ENCODE assay signal across 8 cellular contexts in the genomic region with DNA sequence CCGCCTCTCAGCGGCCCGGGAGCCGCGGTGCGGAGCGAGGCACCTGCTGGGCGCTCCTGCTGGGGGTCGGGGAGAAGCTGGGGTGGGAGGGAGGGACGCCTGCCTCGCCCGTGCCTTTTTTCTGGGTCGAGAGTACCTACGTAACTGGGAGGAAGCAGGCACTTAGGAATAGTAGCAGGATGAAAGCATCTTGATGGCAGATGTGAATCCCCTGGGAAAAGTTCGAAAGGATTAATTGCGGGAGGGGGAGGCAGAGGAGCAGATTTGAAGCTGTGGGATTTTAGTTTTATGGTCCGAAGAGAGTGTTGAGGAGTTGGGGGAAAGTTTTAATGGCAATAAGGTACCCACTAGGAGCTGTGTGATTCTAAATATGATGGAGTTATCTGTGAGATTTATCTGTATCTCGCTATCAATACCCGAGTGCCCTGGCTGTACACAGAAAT. TPM values are rescaled to one million over a fixed set of nuclear protein-coding genes. Genes with fewer than 3 reads are reported as not detected.
DNase-seq lines count a peak whose midpoint lies in the region; ATAC-seq and TF ChIP-seq lines count a peak whose summit lies in the region.

No MANE protein-coding gene starts in this region.

- H3K36me3 ChIP-seq in MM.1S (replicated peaks; ENCODE audit: insufficient read depth, low read length), result no peaks in the 10 kb centered on the region
- H3K36me3 ChIP-seq in mesodermal cell (ENCODE audit: control insufficient read depth, insufficient read depth, low read length), result no peaks in the 10 kb centered on the region

- 0 to 4% methylated on average over 5 to 11 of the region's 19 CpGs for WGBS in mesodermal cell (ENCODE audit: insufficient coverage in 2 of 2), 2 experiments

- H3K9me3 ChIP-seq in MM.1S (replicated peaks; ENCODE audit: insufficient read depth, low read length), result no peaks in the 10 kb centered on the region
- no peaks in the 10 kb centered on the region for H3K9me3 ChIP-seq in mesodermal cell (ENCODE audit: control insufficient read depth, low read length)

- H3K4me1 ChIP-seq in MM.1S (ENCODE audit: low read length), result peaks cover 9% of the 10 kb centered on the region
- H3K4me1 ChIP-seq in mesodermal cell (ENCODE audit: control insufficient read depth, insufficient read depth, low read length, poor library complexity, severe bottlenecking), result peaks cover 14% of the 10 kb centered on the region

- no peak overlapping the region for H3K27ac ChIP-seq in MM.1S (ENCODE audit: low read length)
- H3K27ac ChIP-seq in mesodermal cell (ENCODE audit: low read depth, low read length, severe bottlenecking), result peak overlapping the region; percentile 74

- H3K9me2 ChIP-seq in MM.1S (replicated peaks; ENCODE audit: insufficient read depth, low read length), result no peaks in the 10 kb centered on the region

- in situ Hi-C loops in astrocyte of the cerebellum (cut with HindIII; ENCODE audit: low sequenced_read_pairs), result no loop called here

- no peak for TF ChIP-seq CTCF in MM.1S (IDR thresholded peaks at IDR 0.05; ENCODE audit: low read length)
- TF ChIP-seq CTCF in astrocyte of the cerebellum (IDR thresholded peaks at IDR 0.05; ENCODE audit: low read depth, low read length, missing control alignments), result no peak

- H3K9ac ChIP-seq in MM.1S (ENCODE audit: low read length), result peak overlapping the region; percentile 80; the same call in 1 of the 2 replicates

- H3K4me3 ChIP-seq in MM.1S (ENCODE audit: low read length), result peak overlapping the region; percentile 90
- peak overlapping the region; percentile 70 for H3K4me3 ChIP-seq in astrocyte of the cerebellum (ENCODE audit: low read depth, low read length)
- H3K4me3 ChIP-seq in mesodermal cell (ENCODE audit: extremely low read depth, insufficient read depth, low read length, poor library complexity, severe bottlenecking), result peak overlapping the region; percentile 95

- peak; percentile 18 for DNase-seq in DMS79 treated with DMSO at 0.1 percent for 48 hours (lab: John Stamatoyannopoulos, UW)
- no peak for DNase-seq in MM.1S
- DNase-seq in astrocyte of the cerebellum (ENCODE audit: low read depth), result no peak
- DNase-seq in epidermal melanocyte (ENCODE audit: insufficient read length, low spot score), result no peak
- DNase-seq in AG08396 (ENCODE audit: low spot score), result no peak
- no peak for DNase-seq in cortex of kidney (lab: John Stamatoyannopoulos, UW)

- no peaks in the 10 kb centered on the region for H3F3A ChIP-seq in MM.1S (ENCODE audit: insufficient read depth, low read length)

- no peak for ATAC-seq in HG03378 (IDR thresholded peaks at IDR 0.05; ENCODE audit: unreplicated experiment)

- peaks cover 37% of the 10 kb centered on the region for H4K20me1 ChIP-seq in MM.1S (ENCODE audit: insufficient read depth, low read length)

- no peak overlapping the region for H2AFZ ChIP-seq in MM.1S (ENCODE audit: low read length)

- peak overlapping the region; percentile 92 for H3K4me2 ChIP-seq in MM.1S (ENCODE audit: low read depth, low read length)

- H3K27me3 ChIP-seq in MM.1S (replicated peaks; ENCODE audit: insufficient read depth, low read length), result no peaks in the 10 kb centered on the region

- H3K79me2 ChIP-seq in MM.1S (ENCODE audit: low read length), result peaks cover 60% of the 10 kb centered on the region

RNA-seq across cellular contexts. Expression of a gene that starts 1.1 kb away (rescaled TPM):
- 89.7 TPM for polyA plus RNA-seq in mesodermal cell (2013, experiment 1 of 2)
- polyA plus RNA-seq in mesodermal cell (2013, experiment 2 of 2), result 101 TPM
